ENCODE assay signal across 18 cellular contexts in the genomic region with DNA sequence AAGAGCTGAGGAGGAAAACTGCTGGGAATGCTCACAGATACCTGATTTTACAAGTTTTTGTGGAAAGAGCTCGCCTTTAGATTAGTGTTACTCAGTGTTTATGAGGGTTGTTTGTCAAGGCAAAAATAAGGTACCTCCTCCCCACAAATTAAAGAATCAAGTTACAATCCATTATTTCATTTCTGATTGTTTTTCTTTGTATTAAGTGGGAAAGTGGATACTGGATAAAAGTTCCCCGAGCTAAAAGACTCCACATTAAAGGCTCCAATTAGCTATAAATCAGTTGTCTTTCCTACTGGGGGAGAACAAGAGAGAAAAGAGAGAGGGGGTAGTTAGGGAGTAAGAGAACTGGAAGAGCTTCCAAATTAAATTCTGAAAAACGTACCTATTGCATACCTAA. TPM values are rescaled to one million over a fixed set of nuclear protein-coding genes. Genes with fewer than 3 reads are reported as not detected.
DNase-seq lines count a peak whose midpoint lies in the region; ATAC-seq, FAIRE-seq and TF ChIP-seq lines count a peak whose summit lies in the region.
"Had no signal": no experiment of that assay in that cellular context is flagged by ENCODE, and none has a peak within 500 bp of the region (broad histone marks: within the 10 kb centered on the region; RNA-seq: fewer than 3 reads in every experiment).

No MANE protein-coding gene starts in this region.

- no peak for TF ChIP-seq POLR2A in endothelial cell of umbilical vein (IDR thresholded peaks at IDR 0.05; ENCODE audit: low read depth, low read length)

- H3K4me3 Mint-ChIP-seq in natural killer cell treated with Interleukin-12 subunit alpha and Interleukin-12 subunit beta and Interleukin-15 and Interleukin-18, amount 100 ng/mL, for 72 hours: peak overlapping the region; percentile 6
- H3K4me3 Mint-ChIP-seq: IgD-negative memory B cell had no signal

- H3K9me3 ChIP-seq in right atrium auricular region: no peaks in the 10 kb centered on the region
- H3K9me3 ChIP-seq in endothelial cell of umbilical vein (replicated peaks; ENCODE audit: control insufficient read depth, insufficient read depth, low read length): no peaks in the 10 kb centered on the region
- no peaks in the 10 kb centered on the region for H3K9me3 ChIP-seq in colonic mucosa
- H3K9me3 ChIP-seq: HAP-1 had no signal

- peak overlapping the region; percentile 76 for H2AFZ ChIP-seq in endothelial cell of umbilical vein (ENCODE audit: low read depth, low read length)

- no peaks in the 10 kb centered on the region for H3K9me1 ChIP-seq in endothelial cell of umbilical vein (replicated peaks; ENCODE audit: control insufficient read depth, extremely low read depth, insufficient read depth, low read length)

- peak overlapping the region in 1 of 2 donors; percentile 65 for H3K4me3 ChIP-seq in right atrium auricular region
- H3K4me3 ChIP-seq in endothelial cell of umbilical vein (replicated peaks in 1 of 3; ENCODE audit: insufficient read depth in 1 of 3, low read depth in 1 of 3, low read length in 3 of 3): peak overlapping the region; percentile 61 to 92 (median 80)
- H3K4me3 ChIP-seq in colonic mucosa: no peak overlapping the region
- H3K4me3 ChIP-seq: A549, Peyer's patch had no signal

- H3K4me2 ChIP-seq in endothelial cell of umbilical vein (ENCODE audit: insufficient read depth, low read length): peak overlapping the region; percentile 100
- H3K4me2 ChIP-seq: A549 had no signal

- CTCF ChIA-PET in endothelial cell of umbilical vein (lab: Charles Lee): interaction anchor here (0.8 to 12.9 kb wide), 9 partner anchors 8 to 331 kb away, joined by 3 to 636 read pairs (median 5); no protein-coding TSS in a partner anchor

- no peak overlapping the region for H3K27ac Mint-ChIP-seq in natural killer cell treated with Interleukin-12 subunit alpha and Interleukin-12 subunit beta and Interleukin-15 and Interleukin-18, amount 100 ng/mL, for 72 hours

- ATAC-seq in natural killer cell treated with Interleukin-12 subunit alpha and Interleukin-12 subunit beta and Interleukin-15 and Interleukin-18, amount 100 ng/mL, for 72 hours: no peak
- ATAC-seq: A549 had no signal

- no peaks in the 10 kb centered on the region for H3K9me3 Mint-ChIP-seq in natural killer cell treated with Interleukin-12 subunit alpha and Interleukin-12 subunit beta and Interleukin-15 and Interleukin-18, amount 100 ng/mL, for 72 hours
- H3K9me3 Mint-ChIP-seq: IgD-negative memory B cell had no signal

- no peak for FAIRE-seq in endothelial cell of umbilical vein (lab: Jason Lieb, UNC)
- FAIRE-seq: GM18507 had no signal

- BruUV-seq in endothelial cell of umbilical vein (replicated peaks; lab: Mats Ljungman, UMichigan): no TSS peak

- H3K36me3 Mint-ChIP-seq in natural killer cell treated with Interleukin-12 subunit alpha and Interleukin-12 subunit beta and Interleukin-15 and Interleukin-18, amount 100 ng/mL, for 72 hours: peaks cover 12% of the 10 kb centered on the region
- H3K36me3 Mint-ChIP-seq: IgD-negative memory B cell had no signal

- dilution Hi-C loops in endothelial cell of umbilical vein (cut with MboI; ENCODE audit: extremely low pct_ligation_motif_present, low sequenced_read_pairs): loop anchor here (25.0 kb wide), 1 partner anchor 201 kb away; no protein-coding TSS in a partner anchor

- H3K9ac ChIP-seq in endothelial cell of umbilical vein (replicated peaks; ENCODE audit: extremely low read depth, insufficient read depth, low read length) (peak overlapping the region; percentile 79), colonic mucosa (ENCODE audit: low read depth in 2 of 2, low read length in 2 of 2) (no peak overlapping the region)

- H3K27me3 Mint-ChIP-seq in natural killer cell treated with Interleukin-12 subunit alpha and Interleukin-12 subunit beta and Interleukin-15 and Interleukin-18, amount 100 ng/mL, for 72 hours: peaks cover 42 to 61% of the 10 kb centered on the region in 2 donors

- POLR2A ChIA-PET in endothelial cell of umbilical vein (lab: Charles Lee): no interaction called here

- TF ChIP-seq CTCF in right atrium auricular region (IDR thresholded peaks at IDR 0.05) (no peak), endothelial cell of umbilical vein (IDR thresholded peaks at IDR 0.05; ENCODE audit: extremely low read depth in 1 of 2, insufficient read depth in 1 of 2, low read depth in 1 of 2, low read length in 2 of 2) (no peak), colonic mucosa (IDR thresholded peaks at IDR 0.05) (no peak)

- no peaks in the 10 kb centered on the region for H4K20me1 ChIP-seq in endothelial cell of umbilical vein (replicated peaks; ENCODE audit: control insufficient read depth, extremely low read depth, insufficient read depth, low read length)

- no peak for DNase-seq in right atrium auricular region (ENCODE audit: low spot score)
- DNase-seq in cardiac septum (ENCODE audit: low spot score): no peak
- DNase-seq in endothelial cell of umbilical vein (ENCODE audit: low read depth, low spot score): no peak
- DNase-seq in natural killer cell treated with Interleukin-12 subunit alpha and Interleukin-12 subunit beta and Interleukin-15 and Interleukin-18, amount 100 ng/mL, for 72 hours (ENCODE audit: low spot score): no peak
- DNase-seq in activated CD4-positive, alpha-beta T cell treated with anti-CD3 and anti-CD28 coated beads for 48 hours: no peak
- DNase-seq in UCSD-AML1 (lab: John Stamatoyannopoulos, UW; ENCODE audit: unreplicated experiment): no peak
- DNase-seq in stimulated activated naive CD4-positive, alpha-beta T cell treated with Interleukin-2 at 50 U/mL for 16 hours (lab: John Stamatoyannopoulos, UW): no peak
- no peak for DNase-seq in colonic mucosa
- DNase-seq: MV-4-11, NCI-H446, NCI-H748 treated with DMSO at 0.1 percent for 48 hours, Peyer's patch, SHP77 treated with DMSO at 0.1 percent for 48 hours had no signal

- H3K27me3 ChIP-seq in right atrium auricular region (peaks cover 7 to 12% of the 10 kb centered on the region in 2 donors), endothelial cell of umbilical vein (ENCODE audit: control insufficient read depth in 2 of 2, insufficient read depth in 2 of 2, low read length in 2 of 2) (no peaks in the 10 kb centered on the region), colonic mucosa (peaks cover 50% of the 10 kb centered on the region)

- H3K79me2 ChIP-seq in endothelial cell of umbilical vein (ENCODE audit: control insufficient read depth, insufficient read depth, low read length): peaks cover 26% of the 10 kb centered on the region

- peaks cover 0 to 19% of the 10 kb centered on the region in 2 donors for H3K4me1 ChIP-seq in right atrium auricular region
- peaks cover 19% of the 10 kb centered on the region for H3K4me1 ChIP-seq in endothelial cell of umbilical vein (ENCODE audit: control insufficient read depth, extremely low read depth, insufficient read depth, low read length)
- H3K4me1 ChIP-seq in colonic mucosa: peaks cover 4% of the 10 kb centered on the region

- peaks cover 4 to 6% of the 10 kb centered on the region in 2 donors for H3K4me1 Mint-ChIP-seq in natural killer cell treated with Interleukin-12 subunit alpha and Interleukin-12 subunit beta and Interleukin-15 and Interleukin-18, amount 100 ng/mL, for 72 hours (ENCODE audit: low read depth in 2 of 2)

- H3K36me3 ChIP-seq in right atrium auricular region (no peaks in the 10 kb centered on the region), endothelial cell of umbilical vein (ENCODE audit: control insufficient read depth in 2 of 2, extremely low read depth in 1 of 2, insufficient read depth in 2 of 2, low read length in 2 of 2) (no peaks in the 10 kb centered on the region), colonic mucosa (no peaks in the 10 kb centered on the region)
- H3K36me3 ChIP-seq: HAP-1, Peyer's patch had no signal

- H3K27ac ChIP-seq in right atrium auricular region (peak overlapping the region; percentile 37 to 83), endothelial cell of umbilical vein (ENCODE audit: insufficient read depth, low read depth, low read length) (peak overlapping the region; percentile 70), colonic mucosa (no peak overlapping the region)
- H3K27ac ChIP-seq: A549, Peyer's patch had no signal

- intact Hi-C loops in cardiac septum (cut with DNase I) (no loop called here), endothelial cell of umbilical vein (cut with micrococcal nuclease) (loop anchor here (2.0 to 10.0 kb wide), 2 partner anchors 141 to 719 kb away; no protein-coding TSS in a partner anchor), colonic mucosa (cut with DNase I) (loop anchor here (10.0 kb wide), 1 partner anchor 509 kb away; no protein-coding TSS in a partner anchor)

TF ChIP-seq in endothelial cell of umbilical vein, 7 proteins besides CTCF, POLR2A, EP300 and RAD21:
- no peak for TF ChIP-seq POLR2AphosphoS5 (IDR thresholded peaks at IDR 0.05; ENCODE audit: insufficient read depth, low read depth, low read length)
- no peak for TF ChIP-seq MYC (IDR thresholded peaks at IDR 0.05; ENCODE audit: low read depth, low read length)
- no peak for TF ChIP-seq GATA2 (IDR thresholded peaks at IDR 0.05; ENCODE audit: insufficient read depth, insufficient read length, low read depth, low read length)
- TF ChIP-seq FOS (IDR thresholded peaks at IDR 0.05; ENCODE audit: borderline replicate concordance, insufficient read depth, low read length): no peak
- no peak for TF ChIP-seq JUN (IDR thresholded peaks at IDR 0.05; ENCODE audit: borderline replicate concordance, insufficient read depth, insufficient read length, low read depth)
- TF ChIP-seq, protein P1, sequence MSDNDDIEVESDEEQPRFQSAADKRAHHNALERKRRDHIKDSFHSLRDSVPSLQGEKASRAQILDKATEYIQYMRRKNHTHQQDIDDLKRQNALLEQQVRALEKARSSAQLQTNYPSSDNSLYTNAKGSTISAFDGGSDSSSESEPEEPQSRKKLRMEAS (IDR thresholded peaks at IDR 0.05; ENCODE audit: insufficient read depth, insufficient read length): no peak
- no peak for TF ChIP-seq EZH2 (IDR thresholded peaks at IDR 0.05; ENCODE audit: borderline replicate concordance, low read depth, low read length, severe bottlenecking)

RNA-seq across cellular contexts. Expression of gene ALDH1A2, which starts 1.9 kb away (rescaled TPM):
- total RNA-seq in right atrium auricular region (10 to 100 TPM; 38.7 to 47.8 TPM), cardiac septum (22.9 TPM), endothelial cell of umbilical vein (11.7 and 34.9 TPM in 2 replicates), colonic mucosa (1 to 10 TPM; 1.9 to 2.5 TPM)
- polyA plus RNA-seq in endothelial cell of umbilical vein: 14.8 and 16.3 TPM in 2 replicates
- 16.9 and 19.0 TPM in 2 replicates for polyA plus RNA-seq in endothelial cell of umbilical vein (2011; cell fraction: cytosol; rRNA removed)
- 20.0 and 21.5 TPM in 2 replicates for polyA plus RNA-seq in endothelial cell of umbilical vein (2011; cell fraction: nucleus; rRNA removed)
- polyA plus RNA-seq in endothelial cell of umbilical vein (2012): 7.6 and 27.2 TPM in 2 replicates
- polyA minus RNA-seq in endothelial cell of umbilical vein: 26.4 and 32.6 TPM in 2 replicates
- polyA minus RNA-seq in endothelial cell of umbilical vein (2011; cell fraction: cytosol; rRNA and poly(A)+ RNA removed): not detected
- 18.4 and 19.8 TPM in 2 replicates for polyA minus RNA-seq in endothelial cell of umbilical vein (2011; cell fraction: nucleus; rRNA and poly(A)+ RNA removed)
- not detected for total RNA-seq in natural killer cell treated with Interleukin-12 subunit alpha and Interleukin-12 subunit beta and Interleukin-15 and Interleukin-18, amount 100 ng/mL, for 72 hours
- total RNA-seq: HT1080 had no signal
- polyA plus RNA-seq: IgD-negative memory B cell had no signal
